ENCODE assay signal across 15 cellular contexts in the genomic region with DNA sequence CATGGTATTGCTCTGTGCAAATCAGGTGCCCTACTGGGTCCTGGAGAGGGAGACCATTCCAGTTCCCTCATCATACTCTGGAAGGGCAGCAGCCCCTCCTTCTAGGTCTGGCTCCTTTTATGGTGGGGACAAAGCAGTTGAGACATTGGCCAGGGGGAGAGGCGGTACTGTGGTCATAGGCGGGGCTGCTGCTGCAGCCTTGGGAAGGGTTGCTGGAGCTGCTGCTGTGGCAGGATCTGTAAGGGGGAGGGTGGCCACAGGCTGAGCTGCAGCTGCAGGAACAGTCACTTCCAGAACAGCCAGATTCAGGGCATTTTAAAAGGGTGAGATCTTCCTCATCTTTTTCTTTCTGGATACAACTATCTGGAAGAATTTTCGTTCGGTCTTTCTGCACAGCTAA.
DNase-seq lines count a peak whose midpoint lies in the region; ATAC-seq and TF ChIP-seq lines count a peak whose summit lies in the region.
"Had no signal": no experiment of that assay in that cellular context is flagged by ENCODE, and none has a peak within 500 bp of the region (broad histone marks: within the 10 kb centered on the region; RNA-seq: fewer than 3 reads in every experiment).

No MANE protein-coding gene starts in this region.

- H2AK5ac ChIP-seq in mesendoderm (ENCODE audit: low read length) = no peak overlapping the region

- no peak overlapping the region for H4K5ac ChIP-seq in mesendoderm (ENCODE audit: low read length)

- H2BK15ac ChIP-seq in mesendoderm (replicated peaks; ENCODE audit: low read depth) = no peak overlapping the region

- H3K9me3 Mint-ChIP-seq in osteocyte (ENCODE audit: unreplicated experiment) (peaks cover 14% of the 10 kb centered on the region), progenitor cell of endocrine pancreas (ENCODE audit: low read depth) (peaks cover 16% of the 10 kb centered on the region)
- H3K9me3 Mint-ChIP-seq: activated CD4-positive, alpha-beta memory T cell treated with anti-CD3 and anti-CD28 coated beads, Interleukin-2, amount 10 ng/mL, durations not matched to agents 7 days and 5 days had no signal

- H3K4me1 ChIP-seq in mesendoderm (ENCODE audit: control insufficient read depth, low read depth, low read length) (no peaks in the 10 kb centered on the region), aorta (ENCODE audit: control insufficient read depth in 1 of 2, insufficient read depth in 2 of 2, low read length in 2 of 2) (no peaks in the 10 kb centered on the region)
- H3K4me1 ChIP-seq: Peyer's patch had no signal

- H4K8ac ChIP-seq in mesendoderm (ENCODE audit: low read depth, low read length) = no peak overlapping the region

- no peaks in the 10 kb centered on the region for H3K27me3 Mint-ChIP-seq in osteocyte (ENCODE audit: unreplicated experiment)
- no peaks in the 10 kb centered on the region for H3K27me3 Mint-ChIP-seq in progenitor cell of endocrine pancreas
- H3K27me3 Mint-ChIP-seq: activated CD4-positive, alpha-beta memory T cell treated with anti-CD3 and anti-CD28 coated beads, Interleukin-2, amount 10 ng/mL, durations not matched to agents 7 days and 5 days; stimulated activated naive CD8-positive, alpha-beta T cell treated with anti-CD3 and anti-CD28 coated beads, Interleukin-15, Interleukin-2, amounts not matched to agents 100 ng/mL and 50 ng/mL, for 24 hours had no signal

- H3K27me3 ChIP-seq in dorsolateral prefrontal cortex (no peaks in the 10 kb centered on the region), mesendoderm (ENCODE audit: insufficient read depth, low read length, poor library complexity) (no peaks in the 10 kb centered on the region), aorta (ENCODE audit: control insufficient read depth in 1 of 2, insufficient read depth in 2 of 2, low read length in 1 of 2) (no peaks in the 10 kb centered on the region)
- H3K27me3 ChIP-seq: Peyer's patch had no signal

- H3K56ac ChIP-seq in mesendoderm (ENCODE audit: low read length) = no peak overlapping the region

- peaks cover 5% of the 10 kb centered on the region for H3K9me3 ChIP-seq in aorta (ENCODE audit: control insufficient read depth, low read length)
- H3K9me3 ChIP-seq: Peyer's patch had no signal

- peak overlapping the region in 40 of 59 donors; percentile 0 to 82 (median 60) for H3K27ac ChIP-seq in dorsolateral prefrontal cortex
- no peak overlapping the region for H3K27ac ChIP-seq in mesendoderm (ENCODE audit: low read depth, low read length)
- no peak overlapping the region for H3K27ac ChIP-seq in aorta (ENCODE audit: low read depth in 1 of 2, low read length in 2 of 2)
- H3K27ac ChIP-seq: Peyer's patch had no signal

- H3K4me3 ChIP-seq in dorsolateral prefrontal cortex (peak overlapping the region in 3 of 59 donors; percentile 9 to 23 (median 22)), mesendoderm (ENCODE audit: low read length) (no peak overlapping the region), aorta (ENCODE audit: low read length in 2 of 2) (no peak overlapping the region)
- H3K4me3 ChIP-seq: Peyer's patch had no signal

- no peak overlapping the region for H3K4me2 ChIP-seq in mesendoderm (ENCODE audit: low read length)

- H3K4me1 Mint-ChIP-seq in osteocyte (ENCODE audit: unreplicated experiment) (no peaks in the 10 kb centered on the region), progenitor cell of endocrine pancreas (ENCODE audit: low read depth) (peaks cover 3% of the 10 kb centered on the region)
- H3K4me1 Mint-ChIP-seq: activated CD4-positive, alpha-beta memory T cell treated with anti-CD3 and anti-CD28 coated beads, Interleukin-2, amount 10 ng/mL, durations not matched to agents 7 days and 5 days had no signal

- peak in 1 of 56 donors; percentile 8 for TF ChIP-seq CTCF in dorsolateral prefrontal cortex (IDR thresholded peaks at IDR 0.05 in 54 of 56, conservative IDR thresholded peaks at IDR 0.05 in 2 of 56; ENCODE audit: low read depth in 1 of 56, partially characterized antibody in 56 of 56)
- TF ChIP-seq CTCF in osteocyte (IDR thresholded peaks at IDR 0.05) = no peak
- TF ChIP-seq CTCF in progenitor cell of endocrine pancreas (IDR thresholded peaks at IDR 0.05; ENCODE audit: unreplicated experiment) = no peak

- no peak overlapping the region for H2BK120ac ChIP-seq in mesendoderm (ENCODE audit: low read depth, low read length)

- intact Hi-C loops in Right ventricle myocardium inferior (cut with DNase I) = no loop called here
- intact Hi-C loops in cardiac septum (cut with DNase I) = no loop called here
- intact Hi-C loops in dorsolateral prefrontal cortex (cut with DNase I) = no loop called here
- intact Hi-C loops in aorta (cut with DNase I) = no loop called here

- H2BK5ac ChIP-seq in mesendoderm (ENCODE audit: low read length) = no peak overlapping the region

- no peak overlapping the region for H3K27ac Mint-ChIP-seq in osteocyte (ENCODE audit: unreplicated experiment)
- H3K27ac Mint-ChIP-seq in progenitor cell of endocrine pancreas = no peak overlapping the region
- H3K27ac Mint-ChIP-seq: activated CD4-positive, alpha-beta memory T cell treated with anti-CD3 and anti-CD28 coated beads, Interleukin-2, amount 10 ng/mL, durations not matched to agents 7 days and 5 days; stimulated activated naive CD8-positive, alpha-beta T cell treated with anti-CD3 and anti-CD28 coated beads, Interleukin-15, Interleukin-2, amounts not matched to agents 100 ng/mL and 50 ng/mL, for 24 hours had no signal

- no peak overlapping the region for H3K23ac ChIP-seq in mesendoderm (ENCODE audit: low read length)

- no peak overlapping the region for H3K18ac ChIP-seq in mesendoderm (ENCODE audit: low read length)

- no peak overlapping the region for H3K4ac ChIP-seq in mesendoderm (ENCODE audit: low read depth, low read length)

- no peaks in the 10 kb centered on the region for H3K79me2 ChIP-seq in mesendoderm (ENCODE audit: control insufficient read depth, insufficient read depth, low read length)

- no peaks in the 10 kb centered on the region for H3K36me3 ChIP-seq in mesendoderm (ENCODE audit: control insufficient read depth, insufficient read depth, low read length)
- no peaks in the 10 kb centered on the region for H3K36me3 ChIP-seq in aorta (ENCODE audit: control insufficient read depth in 1 of 2, insufficient read depth in 2 of 2, low read length in 1 of 2)
- H3K36me3 ChIP-seq: Peyer's patch had no signal

- DNase-seq in Right ventricle myocardium inferior (ENCODE audit: missing footprints) = no peak
- DNase-seq in cardiac septum (ENCODE audit: low spot score) = no peak
- DNase-seq in dorsolateral prefrontal cortex = peak in 9 of 10 donors; percentile 23 to 70 (median 53)
- DNase-seq in mesendoderm = peak; percentile 45
- no peak for DNase-seq in aorta
- no peak for DNase-seq in activated effector memory CD4-positive, alpha-beta T cell treated with anti-CD3 and anti-CD28 coated beads, Interleukin-2, amount 50 U/mL, for 16 hours
- no peak for DNase-seq in osteocyte (ENCODE audit: extremely low spot score, unreplicated experiment)
- DNase-seq in progenitor cell of endocrine pancreas (ENCODE audit: low spot score, unreplicated experiment) = no peak
- DNase-seq: activated CD4-positive, alpha-beta memory T cell treated with anti-CD3 and anti-CD28 coated beads, Interleukin-2, amount 10 ng/mL, durations not matched to agents 7 days and 5 days; dermis blood vessel endothelial cell; Karpas-422; NCI-H146; NCI-H524; Peyer's patch had no signal

- WGBS in mesendoderm (ENCODE audit: extremely low coverage, insufficient coverage, low lambda C conversion rate) = no CpG with 5 or more reads among the region's 4 CpGs
- WGBS in aorta, 2 donors = 65 to 73% methylated on average over 4 of the region's 4 CpGs

- H3K79me1 ChIP-seq in mesendoderm (ENCODE audit: low read length) = no peaks in the 10 kb centered on the region

- H3K4me3 Mint-ChIP-seq in osteocyte (ENCODE audit: unreplicated experiment) (no peak overlapping the region), progenitor cell of endocrine pancreas (ENCODE audit: low read depth) (no peak overlapping the region)
- H3K4me3 Mint-ChIP-seq: activated CD4-positive, alpha-beta memory T cell treated with anti-CD3 and anti-CD28 coated beads, Interleukin-2, amount 10 ng/mL, durations not matched to agents 7 days and 5 days; stimulated activated naive CD8-positive, alpha-beta T cell treated with anti-CD3 and anti-CD28 coated beads, Interleukin-15, Interleukin-2, amounts not matched to agents 100 ng/mL and 50 ng/mL, for 24 hours had no signal

- H3K36me3 Mint-ChIP-seq in osteocyte (ENCODE audit: unreplicated experiment) (no peaks in the 10 kb centered on the region), progenitor cell of endocrine pancreas (ENCODE audit: insufficient read depth) (no peaks in the 10 kb centered on the region)

- H3K9ac ChIP-seq in mesendoderm (ENCODE audit: low read length) = no peak overlapping the region

- ATAC-seq in Right ventricle myocardium inferior = peak; percentile 82
- peak; percentile 11 for ATAC-seq in aorta (ENCODE audit: low FRiP score)

Comparison
In these comparisons a context has a peak if more than half of its experiments do, and no peak if none do; other contexts are left out.
1. DNase-seq: peak in dorsolateral prefrontal cortex (9 of 10) and mesendoderm (single experiment); none in Right ventricle myocardium inferior (single experiment), cardiac septum (single experiment), aorta (0 of 2), activated effector memory CD4-positive, alpha-beta T cell treated with anti-CD3 and anti-CD28 coated beads, Interleukin-2, amount 50 U/mL, for 16 hours (single experiment), osteocyte (single experiment) and progenitor cell of endocrine pancreas (single experiment).
2. H3K27ac ChIP-seq: peak in dorsolateral prefrontal cortex (40 of 59); none in mesendoderm (single experiment) and aorta (0 of 2).